8 cellular contexts compared by ENCODE assay signal in genomic region chr11:73983764-73984543, GRCh38. TPM values are rescaled to one million over a fixed set of nuclear protein-coding genes. Genes with fewer than 3 reads are reported as not detected.
DNase-seq lines count a peak whose midpoint lies in the region; ATAC-seq, FAIRE-seq and TF ChIP-seq lines count a peak whose summit lies in the region.

No MANE protein-coding gene starts in this region.

- H3K4me1 Mint-ChIP-seq in chondrocyte (ENCODE audit: low read depth) (peaks cover 37% of the 10 kb centered on the region), natural killer cell (peaks cover 46 to 50% of the 10 kb centered on the region in 2 donors)

- no peaks in the 10 kb centered on the region for H3K79me2 ChIP-seq in GM23248 (ENCODE audit: insufficient read depth)

- H4K20me1 ChIP-seq in GM23248 (ENCODE audit: insufficient read depth): no peaks in the 10 kb centered on the region

- peak overlapping the region; percentile 76 for H3K4me3 ChIP-seq in GM23248

- H3K27me3 ChIP-seq in GM23248 (replicated peaks; ENCODE audit: insufficient read depth): no peaks in the 10 kb centered on the region

- no peaks in the 10 kb centered on the region for H3K36me3 ChIP-seq in GM23248 (ENCODE audit: low read depth)

- FAIRE-seq in GM12892 (lab: Jason Lieb, UNC): no peak

- no peaks in the 10 kb centered on the region for H3K9me3 Mint-ChIP-seq in chondrocyte (ENCODE audit: low read depth)
- no peaks in the 10 kb centered on the region for H3K9me3 Mint-ChIP-seq in natural killer cell

- H3K27ac Mint-ChIP-seq in chondrocyte (ENCODE audit: unreplicated experiment) (peak overlapping the region; percentile 97), natural killer cell (peak overlapping the region; percentile 97 to 99)

- no peaks in the 10 kb centered on the region for H3K9me2 ChIP-seq in GM23248 (ENCODE audit: insufficient read depth)

- no peaks in the 10 kb centered on the region for H3K36me3 Mint-ChIP-seq in chondrocyte (ENCODE audit: low read depth)
- no peaks in the 10 kb centered on the region for H3K36me3 Mint-ChIP-seq in natural killer cell

- H3K27me3 Mint-ChIP-seq in chondrocyte (ENCODE audit: low read depth) (no peaks in the 10 kb centered on the region), natural killer cell (ENCODE audit: low read depth in 2 of 2) (no peaks in the 10 kb centered on the region)

- H3K9ac ChIP-seq in GM23248: peak overlapping the region; percentile 76

- intact Hi-C loops in natural killer cell (cut with micrococcal nuclease): loop anchor here (1.0 to 5.0 kb wide), 3 partner anchors 11 to 188 kb away; partner anchors contain the start of genes C2CD3 and PPME1

- H2AFZ ChIP-seq in GM23248: peak overlapping the region; percentile 99

- DNase-seq in GM23248: no peak
- DNase-seq in NOMO-1 treated with DMSO at 0.1 percent for 48 hours (lab: John Stamatoyannopoulos, UW; ENCODE audit: unreplicated experiment): peak; percentile 53
- peak; percentile 34 for DNase-seq in chondrocyte (ENCODE audit: low spot score)
- no peak for DNase-seq in natural killer cell
- no peak for DNase-seq in EL
- DNase-seq in GM12892 (ENCODE audit: insufficient read length): no peak

- ATAC-seq in natural killer cell (no peak), GM19452 (IDR thresholded peaks at IDR 0.05; ENCODE audit: unreplicated experiment) (no peak), HG03378 (IDR thresholded peaks at IDR 0.05; ENCODE audit: unreplicated experiment) (no peak)

- 31 to 32% methylated on average over 15 of the region's 15 CpGs for WGBS in GM23248 (ENCODE audit: low coverage in 1 of 2, low lambda C conversion rate in 2 of 2, missing lambda C conversion rate in 2 of 2), 2 experiments

- no peaks in the 10 kb centered on the region for H3K9me3 ChIP-seq in GM23248 (ENCODE audit: low read depth)

- H3K4me1 ChIP-seq in GM23248 (ENCODE audit: insufficient read depth): no peaks in the 10 kb centered on the region

- in situ Hi-C loops in GM23248 (cut with MboI): no loop called here

- H3K4me3 Mint-ChIP-seq in chondrocyte (ENCODE audit: unreplicated experiment) (peak overlapping the region; percentile 95), natural killer cell (peak overlapping the region; percentile 100)

- no peak for TF ChIP-seq CTCF in chondrocyte (IDR thresholded peaks at IDR 0.05)
- TF ChIP-seq CTCF in natural killer cell (IDR thresholded peaks at IDR 0.05): no peak

- no peak for TF ChIP-seq POLR2A in GM12892 (IDR thresholded peaks at IDR 0.05; ENCODE audit: low read depth, low read length)

- H3K4me2 ChIP-seq in GM23248 (ENCODE audit: unreplicated experiment): peak overlapping the region; percentile 89

- no peak overlapping the region for H3K27ac ChIP-seq in GM23248

- peaks cover 1% of the 10 kb centered on the region; the same call in 1 of the 2 replicates for H3F3A ChIP-seq in GM23248 (ENCODE audit: insufficient read depth)

RNA-seq across cellular contexts. Expression of gene UCP2, which starts 1.3 kb away (rescaled TPM):
- total RNA-seq in GM23248 (2014; rRNA removed; shearing (Covaris generic)): 2.4 TPM in 1 of 2 replicates, not detected in the other
- polyA plus RNA-seq in GM23248 (2016; fragmentation: Nextera tagmentation; extraction: Ambion mirVana): 2.0 and 2.8 TPM in 2 replicates
- total RNA-seq in chondrocyte: 10.4 to 47.2 TPM (median 41.0 TPM) in 3 replicates
- 100 to 1,000 TPM; 463 to 946 (median 562) TPM for total RNA-seq in natural killer cell
- polyA plus RNA-seq in GM12892 (2012; ENCODE audit: missing spikeins): 83.0 TPM

RNA-seq across cellular contexts. Expression of gene UCP3, which starts 24.9 kb away (rescaled TPM):
- total RNA-seq in GM23248 (2014; rRNA removed; shearing (Covaris generic)): 0.11 TPM in 1 of 2 replicates, not detected in the other
- polyA plus RNA-seq in GM23248 (2016; fragmentation: Nextera tagmentation; extraction: Ambion mirVana): 0.22 TPM in 1 of 2 replicates, not detected in the other
- total RNA-seq in chondrocyte (0.47 to 1.6 TPM (median 1.3 TPM) in 3 replicates), natural killer cell (1 to 10 TPM; 7.8 to 8.6 (median 8.5) TPM)
- 0.74 TPM for polyA plus RNA-seq in GM12892 (2012; ENCODE audit: missing spikeins)

RNA-seq across cellular contexts. Expression of gene DNAJB13, which starts 33.1 kb away (rescaled TPM):
- total RNA-seq in GM23248 (2014; rRNA removed; shearing (Covaris generic)): not detected in 2 replicates
- 0.41 TPM in 2 replicates for polyA plus RNA-seq in GM23248 (2016; fragmentation: Nextera tagmentation; extraction: Ambion mirVana)
- not detected in 3 replicates for total RNA-seq in chondrocyte
- under 1 TPM in 1 of 3 donors, not detected in 2; 0.45 TPM for total RNA-seq in natural killer cell
- 0.28 TPM for polyA plus RNA-seq in GM12892 (2012; ENCODE audit: missing spikeins)

Comparison
In these comparisons a context has a peak if more than half of its experiments do, and no peak if none do; other contexts are left out.
1. DNase-seq: peak in NOMO-1 treated with DMSO at 0.1 percent for 48 hours (single experiment) and chondrocyte (single experiment); none in GM23248 (single experiment), natural killer cell (single experiment), EL (single experiment) and GM12892 (single experiment).